ENCODE assay signal across 15 cellular contexts in genomic region chr7:26515462-26515861, GRCh38.
DNase-seq lines count a peak whose midpoint lies in the region; ATAC-seq and TF ChIP-seq lines count a peak whose summit lies in the region.
"Had no signal": no experiment of that assay in that cellular context is flagged by ENCODE, and none has a peak within 500 bp of the region (broad histone marks: within the 10 kb centered on the region; RNA-seq: fewer than 3 reads in every experiment).

No MANE protein-coding gene starts in this region.

- no TSS peak for BruUV-seq in HCT116 (replicated peaks; lab: Mats Ljungman, UMichigan)

- no peak for TF ChIP-seq CTCF in HCT116 (IDR thresholded peaks at IDR 0.05 in 2 of 3, conservative IDR thresholded peaks at IDR 0.05 in 1 of 3; ENCODE audit: borderline replicate concordance in 1 of 3, insufficient read depth in 1 of 3, low read depth in 2 of 3, low read length in 2 of 3)
- no peak for TF ChIP-seq CTCF in VCaP (conservative IDR thresholded peaks at IDR 0.05)
- no peak for TF ChIP-seq CTCF in right atrium auricular region (IDR thresholded peaks at IDR 0.05)

- CTCF ChIA-PET in HCT116 (lab: Charles Lee) = interaction anchor here (1.3 kb wide), 1 partner anchor 146 kb away, joined by 3 read pairs; no protein-coding TSS in a partner anchor

- H3K79me2 ChIP-seq in HCT116 (ENCODE audit: insufficient read depth, low read length) = no peaks in the 10 kb centered on the region

- H3K4me2 ChIP-seq in HCT116 (ENCODE audit: low read length) = peak overlapping the region; percentile 56

- H3K9me3 ChIP-seq in HCT116 (ENCODE audit: control insufficient read depth in 1 of 2, insufficient read depth in 1 of 2, low read depth in 1 of 2, low read length in 2 of 2) = no peaks in the 10 kb centered on the region
- no peaks in the 10 kb centered on the region for H3K9me3 ChIP-seq in right atrium auricular region

- ATAC-seq in HCT116 = peak; percentile 90
- no peak for ATAC-seq in activated T-cell treated with anti-CD3 and anti-CD28 coated beads, Interleukin-2, amount 50 U/mL, for 72 hours (replicated peaks in 1 of 2)
- ATAC-seq in GM18870 (IDR thresholded peaks at IDR 0.05; ENCODE audit: unreplicated experiment) = no peak

- H3K27ac Mint-ChIP-seq in activated T-cell treated with anti-CD3 and anti-CD28 coated beads, Interleukin-2, amount 50 U/mL, for 72 hours = no peak overlapping the region
- H3K27ac Mint-ChIP-seq: activated CD4-positive, alpha-beta T cell treated with anti-CD3 and anti-CD28 coated beads, Interleukin-2, amount 10 ng/mL, durations not matched to agents 7 days and 5 days; activated T-helper 2 cell treated with anti-CD3 and anti-CD28 coated beads, Interferon-gamma antibody, Interleukin-2, Interleukin-4, amounts not matched to agents 10 μg/mL and 5 μg/mL and 100 μg/mL, durations not matched to agents 14 hours and 24 hours and 36 hours; CD4-positive, alpha-beta memory T cell; progenitor cell of endocrine pancreas had no signal

- H3K27me3 ChIP-seq in HCT116 (ENCODE audit: insufficient read depth, low read length) (peaks cover 17% of the 10 kb centered on the region; the same call in 1 of the 2 replicates), right atrium auricular region (no peaks in the 10 kb centered on the region)

- H3K4me1 ChIP-seq in HCT116 (ENCODE audit: control insufficient read depth in 1 of 2, insufficient read depth in 2 of 2, low read length in 2 of 2) (peaks cover 9 to 10% of the 10 kb centered on the region in 2 experiments), right atrium auricular region (no peaks in the 10 kb centered on the region)

- no peaks in the 10 kb centered on the region for H3K4me1 Mint-ChIP-seq in activated T-cell treated with anti-CD3 and anti-CD28 coated beads, Interleukin-2, amount 50 U/mL, for 72 hours (ENCODE audit: low read depth)
- H3K4me1 Mint-ChIP-seq: activated CD4-positive, alpha-beta T cell treated with anti-CD3 and anti-CD28 coated beads, Interleukin-2, amount 10 ng/mL, durations not matched to agents 7 days and 5 days; CD4-positive, alpha-beta memory T cell had no signal

- no peaks in the 10 kb centered on the region for H3K27me3 Mint-ChIP-seq in activated T-cell treated with anti-CD3 and anti-CD28 coated beads, Interleukin-2, amount 50 U/mL, for 72 hours (ENCODE audit: low read depth)

- RAD21 ChIA-PET in HCT116 (lab: Charles Lee; ENCODE audit: low non-redundant PET in 1 of 2, low total read pairs in 2 of 2, uncharacterized antibody in 2 of 2, unreplicated experiment in 2 of 2) = no interaction called here

- no peak for TF ChIP-seq POLR2A in HCT116 (IDR thresholded peaks at IDR 0.05; ENCODE audit: borderline replicate concordance, extremely low read depth, insufficient read depth, insufficient read length)

- H3K4me3 ChIP-seq in HCT116 (replicated peaks in 1 of 2; ENCODE audit: low read depth in 1 of 2, low read length in 2 of 2) = no peak overlapping the region
- no peak overlapping the region for H3K4me3 ChIP-seq in right atrium auricular region

- H3K9me2 ChIP-seq in HCT116 (ENCODE audit: insufficient read depth) = no peaks in the 10 kb centered on the region

- peak overlapping the region; percentile 45 for H2AFZ ChIP-seq in HCT116 (ENCODE audit: low read depth, low read length, poor library complexity, severe bottlenecking)

- intact Hi-C loops in HCT116 (cut with micrococcal nuclease) = no loop called here

- no peak overlapping the region for H3K9ac ChIP-seq in HCT116 (ENCODE audit: low read length)

- TF ChIP-seq RAD21 in HCT116 (IDR thresholded peaks at IDR 0.05; ENCODE audit: low read depth) = peak; percentile 7; the same call in 1 of the 2 replicates

- no peaks in the 10 kb centered on the region for H4K20me1 ChIP-seq in HCT116 (ENCODE audit: insufficient read depth)

- H3K36me3 ChIP-seq in HCT116 (ENCODE audit: control insufficient read depth in 1 of 2, insufficient read depth in 2 of 2, low read length in 2 of 2) (no peaks in the 10 kb centered on the region), right atrium auricular region (no peaks in the 10 kb centered on the region)

- no peaks in the 10 kb centered on the region for H3K36me3 Mint-ChIP-seq in activated T-cell treated with anti-CD3 and anti-CD28 coated beads, Interleukin-2, amount 50 U/mL, for 72 hours (ENCODE audit: insufficient read depth in 2 of 2)
- H3K36me3 Mint-ChIP-seq: CD4-positive, alpha-beta memory T cell had no signal

- POLR2A ChIA-PET in HCT116 (lab: Charles Lee) = interaction anchor here (0.6 kb wide), 1 partner anchor 477 kb away, joined by 3 read pairs; no protein-coding TSS in a partner anchor

- H3K4me3 Mint-ChIP-seq in activated T-cell treated with anti-CD3 and anti-CD28 coated beads, Interleukin-2, amount 50 U/mL, for 72 hours = no peak overlapping the region
- H3K4me3 Mint-ChIP-seq: activated CD4-positive, alpha-beta T cell treated with anti-CD3 and anti-CD28 coated beads, Interleukin-2, amount 10 ng/mL, durations not matched to agents 7 days and 5 days; CD4-positive, alpha-beta memory T cell had no signal

- DNase-seq in HCT116 (ENCODE audit: low read depth, low spot score) (peak; percentile 56), NCI-H2196 (lab: John Stamatoyannopoulos, UW; ENCODE audit: unreplicated experiment) (peak; percentile 93), myocyte (ENCODE audit: low read depth) (peak; percentile 11), NCI-H1105 (lab: John Stamatoyannopoulos, UW) (no peak), right atrium auricular region (ENCODE audit: low spot score) (no peak)
- no peak for DNase-seq in activated T-cell treated with anti-CD3 and anti-CD28 coated beads, Interleukin-2, amount 50 U/mL, for 72 hours
- DNase-seq: activated CD4-positive, alpha-beta T cell treated with anti-CD3 and anti-CD28 coated beads, Interleukin-2, amount 10 ng/mL, durations not matched to agents 7 days and 5 days; CD4-positive, alpha-beta memory T cell; erythroblast; mesendoderm; stimulated activated CD4-positive, alpha-beta T cell treated with anti-CD3 and anti-CD28 coated beads, Interleukin-4, amount 100 ng/mL, for 1 hour had no signal

- H3K9me3 Mint-ChIP-seq in activated T-cell treated with anti-CD3 and anti-CD28 coated beads, Interleukin-2, amount 50 U/mL, for 72 hours = no peaks in the 10 kb centered on the region
- H3K9me3 Mint-ChIP-seq: activated CD4-positive, alpha-beta T cell treated with anti-CD3 and anti-CD28 coated beads, Interleukin-2, amount 10 ng/mL, durations not matched to agents 7 days and 5 days; activated T-helper 2 cell treated with anti-CD3 and anti-CD28 coated beads, Interferon-gamma antibody, Interleukin-2, Interleukin-4, amounts not matched to agents 10 μg/mL and 5 μg/mL and 100 μg/mL, durations not matched to agents 14 hours and 24 hours and 36 hours had no signal

- no peak overlapping the region; the same call in 1 of the 2 replicates for H3K27ac ChIP-seq in HCT116 (ENCODE audit: low read depth, low read length)
- H3K27ac ChIP-seq in VCaP = peak overlapping the region; percentile 58
- H3K27ac ChIP-seq in right atrium auricular region = no peak overlapping the region

TF ChIP-seq in HCT116, 20 proteins besides CTCF, POLR2A, EP300 and RAD21 (continues in another document):
- TF ChIP-seq POLR2AphosphoS5 (IDR thresholded peaks at IDR 0.05; ENCODE audit: low read depth, low read length) (peak; percentile 31; the same call in 1 of the 2 replicates), YY1 (IDR thresholded peaks at IDR 0.05; ENCODE audit: extremely low read depth, insufficient replicate concordance, low read depth, low read length) (no peak), SRF (IDR thresholded peaks at IDR 0.05; ENCODE audit: low read depth) (no peak), EZH2 (IDR thresholded peaks at IDR 0.05) (no peak), EGR1 (IDR thresholded peaks at IDR 0.05; ENCODE audit: low read depth) (no peak), JUND (IDR thresholded peaks at IDR 0.05) (peak; percentile 10; the same call in 1 of the 2 replicates), CEBPB (IDR thresholded peaks at IDR 0.05; ENCODE audit: low read depth) (0 out of 2 replicates have a peak, but pooled peaks have one; percentile 32), FOSL1 (IDR thresholded peaks at IDR 0.05; ENCODE audit: low read depth) (no peak), ZNF274 (IDR thresholded peaks at IDR 0.05; ENCODE audit: low read depth, low read length) (no peak), ZFX (IDR thresholded peaks at IDR 0.05) (no peak), CBX3 (IDR thresholded peaks at IDR 0.05; ENCODE audit: low read depth) (0 out of 2 replicates have a peak, but pooled peaks have one; percentile 45), SP1 (IDR thresholded peaks at IDR 0.05; ENCODE audit: low read depth) (peak; percentile 36), ELF1 (IDR thresholded peaks at IDR 0.05; ENCODE audit: borderline replicate concordance, low read depth) (no peak)
- TF ChIP-seq, protein P1, sequence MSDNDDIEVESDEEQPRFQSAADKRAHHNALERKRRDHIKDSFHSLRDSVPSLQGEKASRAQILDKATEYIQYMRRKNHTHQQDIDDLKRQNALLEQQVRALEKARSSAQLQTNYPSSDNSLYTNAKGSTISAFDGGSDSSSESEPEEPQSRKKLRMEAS (IDR thresholded peaks at IDR 0.05) = no peak; the same call in 1 of the 2 replicates
- TF ChIP-seq, protein P2, sequence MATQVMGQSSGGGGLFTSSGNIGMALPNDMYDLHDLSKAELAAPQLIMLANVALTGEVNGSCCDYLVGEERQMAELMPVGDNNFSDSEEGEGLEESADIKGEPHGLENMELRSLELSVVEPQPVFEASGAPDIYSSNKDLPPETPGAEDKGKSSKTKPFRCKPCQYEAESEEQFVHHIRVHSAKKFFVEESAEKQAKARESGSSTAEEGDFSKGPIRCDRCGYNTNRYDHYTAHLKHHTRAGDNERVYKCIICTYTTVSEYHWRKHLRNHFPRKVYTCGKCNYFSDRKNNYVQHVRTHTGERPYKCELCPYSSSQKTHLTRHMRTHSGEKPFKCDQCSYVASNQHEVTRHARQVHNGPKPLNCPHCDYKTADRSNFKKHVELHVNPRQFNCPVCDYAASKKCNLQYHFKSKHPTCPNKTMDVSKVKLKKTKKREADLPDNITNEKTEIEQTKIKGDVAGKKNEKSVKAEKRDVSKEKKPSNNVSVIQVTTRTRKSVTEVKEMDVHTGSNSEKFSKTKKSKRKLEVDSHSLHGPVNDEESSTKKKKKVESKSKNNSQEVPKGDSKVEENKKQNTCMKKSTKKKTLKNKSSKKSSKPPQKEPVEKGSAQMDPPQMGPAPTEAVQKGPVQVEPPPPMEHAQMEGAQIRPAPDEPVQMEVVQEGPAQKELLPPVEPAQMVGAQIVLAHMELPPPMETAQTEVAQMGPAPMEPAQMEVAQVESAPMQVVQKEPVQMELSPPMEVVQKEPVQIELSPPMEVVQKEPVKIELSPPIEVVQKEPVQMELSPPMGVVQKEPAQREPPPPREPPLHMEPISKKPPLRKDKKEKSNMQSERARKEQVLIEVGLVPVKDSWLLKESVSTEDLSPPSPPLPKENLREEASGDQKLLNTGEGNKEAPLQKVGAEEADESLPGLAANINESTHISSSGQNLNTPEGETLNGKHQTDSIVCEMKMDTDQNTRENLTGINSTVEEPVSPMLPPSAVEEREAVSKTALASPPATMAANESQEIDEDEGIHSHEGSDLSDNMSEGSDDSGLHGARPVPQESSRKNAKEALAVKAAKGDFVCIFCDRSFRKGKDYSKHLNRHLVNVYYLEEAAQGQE (IDR thresholded peaks at IDR 0.05; ENCODE audit: low read depth) = no peak

Comparison
In these comparisons a context has a peak if more than half of its experiments do, and no peak if none do; other contexts are left out.
1. DNase-seq: peak in HCT116 (single experiment), NCI-H2196 (single experiment) and myocyte (single experiment); none in NCI-H1105 (single experiment), activated T-cell treated with anti-CD3 and anti-CD28 coated beads, Interleukin-2, amount 50 U/mL, for 72 hours (0 of 2) and right atrium auricular region (single experiment).